In the genomic region with DNA sequence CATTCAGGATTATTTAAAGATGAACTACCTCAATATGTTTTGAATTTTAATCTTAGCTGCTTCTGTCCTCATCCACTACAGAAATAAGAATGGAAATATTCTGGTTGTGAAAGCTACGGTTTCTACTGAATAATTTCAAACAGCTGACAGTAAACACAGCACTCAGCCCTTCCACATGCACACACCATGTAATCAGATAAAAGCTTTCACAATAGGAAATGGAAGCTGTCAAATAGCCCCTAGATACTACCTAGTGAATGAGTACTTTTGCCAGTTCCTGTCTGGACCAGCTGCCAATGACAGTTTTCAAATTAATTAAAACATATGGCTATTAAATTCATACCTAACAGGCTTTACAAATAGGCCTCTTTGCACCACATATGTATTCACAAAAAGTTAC, we compare ENCODE assay signal across 10 cellular contexts.
DNase-seq lines count a peak whose midpoint lies in the region; ATAC-seq and TF ChIP-seq lines count a peak whose summit lies in the region.
"Had no signal": no experiment of that assay in that cellular context is flagged by ENCODE, and none has a peak within 500 bp of the region (broad histone marks: within the 10 kb centered on the region; RNA-seq: fewer than 3 reads in every experiment).

No MANE protein-coding gene starts in this region.

- no peak overlapping the region for H3K4ac ChIP-seq in IMR-90 (ENCODE audit: low read depth, low read length)

- no CpG with 5 or more reads among the region's 1 CpG for WGBS in IMR-90 (ENCODE audit: extremely low coverage in 2 of 2, insufficient read length in 1 of 2), 2 experiments

- POLR2A ChIA-PET in IMR-90 (lab: Charles Lee; ENCODE audit: unreplicated experiment): no interaction called here

- TF ChIP-seq POLR2A in IMR-90 (IDR thresholded peaks at IDR 0.05; ENCODE audit: low read depth, low read length): no peak

- no peak overlapping the region for H2BK5ac ChIP-seq in IMR-90 (ENCODE audit: low read depth, low read length, poor library complexity, severe bottlenecking)

- dilution Hi-C loops in IMR-90 (cut with HindIII; ENCODE audit: low sequenced_read_pairs, unreplicated experiment): no loop called here

- DNase-seq in NCI-H2171 treated with DMSO at 0.1 percent for 48 hours (lab: John Stamatoyannopoulos, UW) (peak; percentile 51), NCI-H2171 (lab: John Stamatoyannopoulos, UW) (no peak), IMR-90 (peak; percentile 11), SHP77 treated with DMSO at 0.1 percent for 48 hours (lab: John Stamatoyannopoulos, UW) (peak; percentile 16), naive B cell (no peak), NCI-H2196 (lab: John Stamatoyannopoulos, UW; ENCODE audit: unreplicated experiment) (no peak)
- DNase-seq: brain microvascular endothelial cell had no signal

- no peak overlapping the region for H3K4me3 Mint-ChIP-seq in naive B cell

- no peak overlapping the region for H2BK120ac ChIP-seq in IMR-90 (ENCODE audit: low read depth, low read length)

- peaks cover 0 to 10% (median 0%) of the 10 kb centered on the region in 7 donors for H3K9me3 Mint-ChIP-seq in naive B cell

- H3K27me3 Mint-ChIP-seq in naive B cell: no peaks in the 10 kb centered on the region

- no peak overlapping the region for H3K9ac ChIP-seq in IMR-90 (ENCODE audit: low read depth, low read length)

- no peak overlapping the region for H3K23ac ChIP-seq in IMR-90 (ENCODE audit: low read depth, low read length)

- CTCF ChIA-PET in IMR-90 (lab: Yijun Ruan, JAX): no interaction called here

- peak overlapping the region in 3 of 6 donors; percentile 63 to 84 (median 63) for H3K27ac Mint-ChIP-seq in naive B cell

- intact Hi-C loops in IMR-90 (cut with micrococcal nuclease): no loop called here

- no peak for TF ChIP-seq RAD21 in IMR-90 (IDR thresholded peaks at IDR 0.05; ENCODE audit: low read length)

- no peak overlapping the region for H3K14ac ChIP-seq in IMR-90 (replicated peaks; ENCODE audit: low read depth, low read length)

- ATAC-seq in IMR-90 (ENCODE audit: low read depth): no peak
- ATAC-seq in naive B cell (ENCODE audit: low read depth in 2 of 2): peak; percentile 56 to 65
- ATAC-seq in GM21381 (IDR thresholded peaks at IDR 0.05; ENCODE audit: unreplicated experiment): no peak
- no peak for ATAC-seq in HG02870 (IDR thresholded peaks at IDR 0.05; ENCODE audit: unreplicated experiment)
- ATAC-seq: HCT116 had no signal

- no peaks in the 10 kb centered on the region for H3K79me1 ChIP-seq in IMR-90 (ENCODE audit: low read depth in 1 of 2, low read length in 2 of 2)

- no peaks in the 10 kb centered on the region for H3K9me3 ChIP-seq in IMR-90 (ENCODE audit: control insufficient read depth, insufficient read depth, low read length)

- no peak overlapping the region for H2AFZ ChIP-seq in IMR-90 (replicated peaks; ENCODE audit: low read length, poor library complexity)

- H2AK5ac ChIP-seq in IMR-90 (ENCODE audit: low read depth, low read length): no peak overlapping the region

- no peak overlapping the region for H3K4me2 ChIP-seq in IMR-90 (ENCODE audit: low read depth, low read length)

- no peaks in the 10 kb centered on the region for H3K4me1 ChIP-seq in IMR-90 (ENCODE audit: control insufficient read depth, insufficient read depth, low read length)

- no peak overlapping the region for H3K4me3 ChIP-seq in IMR-90 (ENCODE audit: insufficient read depth, low read depth, low read length)

- BruUV-seq in IMR-90 (replicated peaks; lab: Mats Ljungman, UMichigan): no TSS peak

- H3K56ac ChIP-seq in IMR-90 (ENCODE audit: extremely low read depth, insufficient read depth, low read length): no peak overlapping the region

- no peak overlapping the region for H4K8ac ChIP-seq in IMR-90 (ENCODE audit: low read depth in 2 of 2, low read length in 2 of 2)

- H4K20me1 ChIP-seq in IMR-90 (ENCODE audit: insufficient read depth, low read length): no peaks in the 10 kb centered on the region

- no peak overlapping the region for H4K91ac ChIP-seq in IMR-90 (ENCODE audit: insufficient read depth, low read depth, low read length)

- no peak overlapping the region for H4K5ac ChIP-seq in IMR-90 (ENCODE audit: low read depth, low read length)

- H3K18ac ChIP-seq in IMR-90 (ENCODE audit: low read depth, low read length): no peak overlapping the region

- peaks cover 14 to 27% (median 14%) of the 10 kb centered on the region in 3 donors for H3K4me1 Mint-ChIP-seq in naive B cell

- TF ChIP-seq CTCF in IMR-90 (conservative IDR thresholded peaks at IDR 0.05; ENCODE audit: low read depth, low read length): no peak

- no peaks in the 10 kb centered on the region for H3K27me3 ChIP-seq in IMR-90 (ENCODE audit: control insufficient read depth, insufficient read depth, low read length)
- H3K27me3 ChIP-seq: brain microvascular endothelial cell had no signal

- H3K9me1 ChIP-seq in IMR-90 (ENCODE audit: insufficient read depth, low read length): no peaks in the 10 kb centered on the region

- no peak overlapping the region for H3K27ac ChIP-seq in IMR-90 (ENCODE audit: insufficient read depth, low read length)
- H3K27ac ChIP-seq: brain microvascular endothelial cell had no signal

- H3K36me3 ChIP-seq in IMR-90 (ENCODE audit: control insufficient read depth, insufficient read depth, low read length): no peaks in the 10 kb centered on the region
- H3K36me3 ChIP-seq: brain microvascular endothelial cell had no signal

- no peak overlapping the region for H2BK20ac ChIP-seq in IMR-90 (ENCODE audit: low read depth, low read length)

- peaks cover 2 to 11% of the 10 kb centered on the region in 2 donors for H3K36me3 Mint-ChIP-seq in naive B cell

- no peak overlapping the region for H2BK15ac ChIP-seq in IMR-90 (ENCODE audit: low read depth, low read length)

- in situ Hi-C loops in IMR-90 (cut with MboI; ENCODE audit: low sequenced_read_pairs): no loop called here

- H2AK9ac ChIP-seq in IMR-90 (replicated peaks; ENCODE audit: low read depth, low read length, poor library complexity): no peak overlapping the region

TF ChIP-seq in IMR-90, 13 proteins besides CTCF, POLR2A, EP300 and RAD21:
- TF ChIP-seq RFX5 (IDR thresholded peaks at IDR 0.05; ENCODE audit: low read depth, low read length): no peak
- TF ChIP-seq, protein P1, sequence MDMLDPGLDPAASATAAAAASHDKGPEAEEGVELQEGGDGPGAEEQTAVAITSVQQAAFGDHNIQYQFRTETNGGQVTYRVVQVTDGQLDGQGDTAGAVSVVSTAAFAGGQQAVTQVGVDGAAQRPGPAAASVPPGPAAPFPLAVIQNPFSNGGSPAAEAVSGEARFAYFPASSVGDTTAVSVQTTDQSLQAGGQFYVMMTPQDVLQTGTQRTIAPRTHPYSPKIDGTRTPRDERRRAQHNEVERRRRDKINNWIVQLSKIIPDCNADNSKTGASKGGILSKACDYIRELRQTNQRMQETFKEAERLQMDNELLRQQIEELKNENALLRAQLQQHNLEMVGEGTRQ (IDR thresholded peaks at IDR 0.05; ENCODE audit: low read depth, low read length): no peak
- no peak for TF ChIP-seq MXI1 (IDR thresholded peaks at IDR 0.05; ENCODE audit: borderline replicate concordance, low read depth, low read length)
- TF ChIP-seq CHD1 (IDR thresholded peaks at IDR 0.05; ENCODE audit: low read depth, low read length): no peak
- TF ChIP-seq SMC3 (IDR thresholded peaks at IDR 0.05; ENCODE audit: low read depth, low read length): no peak
- no peak for TF ChIP-seq CEBPB (IDR thresholded peaks at IDR 0.05; ENCODE audit: low read depth, low read length)
- no peak for TF ChIP-seq MAFK (IDR thresholded peaks at IDR 0.05; ENCODE audit: low read depth, low read length)
- no peak for TF ChIP-seq ELK1 (IDR thresholded peaks at IDR 0.05; ENCODE audit: borderline replicate concordance, low read depth, low read length)
- TF ChIP-seq RCOR1 (IDR thresholded peaks at IDR 0.05; ENCODE audit: insufficient replicate concordance, low read length): no peak
- no peak for TF ChIP-seq FOS (IDR thresholded peaks at IDR 0.05; ENCODE audit: low read depth, low read length)
- no peak for TF ChIP-seq MAZ (IDR thresholded peaks at IDR 0.05; ENCODE audit: borderline replicate concordance, low read depth, low read length)
- no peak for TF ChIP-seq NFE2L2 (IDR thresholded peaks at IDR 0.05; ENCODE audit: low read depth, low read length)
- TF ChIP-seq BHLHE40 (IDR thresholded peaks at IDR 0.05; ENCODE audit: low read depth, low read length): no peak

Comparison
In these comparisons a context has a peak if more than half of its experiments do, and no peak if none do; other contexts are left out.
1. DNase-seq: peak in NCI-H2171 treated with DMSO at 0.1 percent for 48 hours (single experiment), IMR-90 (single experiment) and SHP77 treated with DMSO at 0.1 percent for 48 hours (single experiment); none in NCI-H2171 (single experiment), naive B cell (single experiment) and NCI-H2196 (single experiment).
2. ATAC-seq: peak in naive B cell (2 of 2); none in IMR-90 (single experiment), GM21381 (single experiment) and HG02870 (single experiment).